ENCODE assay signal across 20 cellular contexts in the genomic region with DNA sequence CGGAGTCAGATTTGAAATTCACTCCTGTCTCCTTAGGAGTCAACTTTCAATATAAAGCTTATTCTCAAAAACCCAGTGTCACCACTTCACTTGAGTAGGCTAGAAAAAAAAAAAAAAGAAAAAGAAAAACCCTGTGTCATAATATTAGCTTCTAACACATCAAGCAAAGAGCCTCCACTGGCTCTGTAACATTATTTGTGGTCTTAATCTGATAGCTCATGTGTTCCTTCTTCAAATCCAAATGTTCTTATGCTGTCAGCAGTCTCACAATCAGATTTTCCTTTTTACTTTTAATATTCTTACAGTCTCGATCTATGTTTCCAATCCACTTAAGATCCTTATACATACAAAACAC. TPM values are rescaled to one million over a fixed set of nuclear protein-coding genes. Genes with fewer than 3 reads are reported as not detected.
DNase-seq lines count a peak whose midpoint lies in the region; ATAC-seq and TF ChIP-seq lines count a peak whose summit lies in the region.
"Had no signal": no experiment of that assay in that cellular context is flagged by ENCODE, and none has a peak within 500 bp of the region (broad histone marks: within the 10 kb centered on the region; RNA-seq: fewer than 3 reads in every experiment).

No MANE protein-coding gene starts in this region.

- H3K36me3 Mint-ChIP-seq in stimulated activated naive CD8-positive, alpha-beta T cell treated with anti-CD3 and anti-CD28 coated beads, Interleukin-15, Interleukin-2, amounts not matched to agents 100 ng/mL and 50 ng/mL, for 24 hours (ENCODE audit: low read depth) = peaks cover 64% of the 10 kb centered on the region
- peaks cover 6% of the 10 kb centered on the region for H3K36me3 Mint-ChIP-seq in T-helper 17 cell (ENCODE audit: low read depth)

- intact Hi-C loops in left lung (cut with DNase I) = no loop called here

- H3K27ac ChIP-seq in left lung = peak overlapping the region; percentile 1 to 21
- H3K27ac ChIP-seq: GM23248, right lobe of liver, SJSA1 had no signal

- no peak for DNase-seq in stimulated activated naive CD8-positive, alpha-beta T cell treated with anti-CD3 and anti-CD28 coated beads, Interleukin-15, Interleukin-2, amounts not matched to agents 100 U/mL and 50 U/mL, for 24 hours
- DNase-seq in T-helper 17 cell (no peak), left lung (no peak), A172 (ENCODE audit: low spot score) (no peak), NCI-H2196 (lab: John Stamatoyannopoulos, UW; ENCODE audit: unreplicated experiment) (no peak), GF-D8 (lab: John Stamatoyannopoulos, UW) (no peak)
- DNase-seq: activated CD4-positive, alpha-beta T cell treated with anti-CD3 and anti-CD28 coated beads for 48 hours; activated effector memory CD4-positive, alpha-beta T cell treated with anti-CD3 and anti-CD28 coated beads, Interleukin-2, amount 50 U/mL, for 16 hours; aorta; DMS153; GM23248; Kasumi-1; NCI-H1694; NCI-H2171 treated with DMSO at 0.1 percent for 48 hours; right lobe of liver; stimulated activated CD4-positive, alpha-beta T cell treated with anti-CD3 and anti-CD28 coated beads, Interleukin-4, amount 100 ng/mL, for 4 hours; stimulated activated naive CD4-positive, alpha-beta T cell treated with Interleukin-2 at 50 U/mL for 16 hours had no signal

- no peaks in the 10 kb centered on the region for H3K9me3 Mint-ChIP-seq in stimulated activated naive CD8-positive, alpha-beta T cell treated with anti-CD3 and anti-CD28 coated beads, Interleukin-15, Interleukin-2, amounts not matched to agents 100 ng/mL and 50 ng/mL, for 24 hours
- H3K9me3 Mint-ChIP-seq: neural crest cell had no signal

- H3K27me3 ChIP-seq in left lung = no peaks in the 10 kb centered on the region
- H3K27me3 ChIP-seq: right lobe of liver, SJSA1 had no signal

- peak overlapping the region; percentile 82 for H3K27ac Mint-ChIP-seq in stimulated activated naive CD8-positive, alpha-beta T cell treated with anti-CD3 and anti-CD28 coated beads, Interleukin-15, Interleukin-2, amounts not matched to agents 100 ng/mL and 50 ng/mL, for 24 hours
- H3K27ac Mint-ChIP-seq in T-helper 17 cell = peak overlapping the region; percentile 3

- no peaks in the 10 kb centered on the region for H3K9me3 ChIP-seq in T-helper 17 cell (ENCODE audit: control insufficient read depth, low read length, poor library complexity, severe bottlenecking)
- H3K9me3 ChIP-seq in left lung = no peaks in the 10 kb centered on the region
- H3K9me3 ChIP-seq: right lobe of liver, SJSA1 had no signal

- no peak for TF ChIP-seq CTCF in left lung (IDR thresholded peaks at IDR 0.05)

- H3K27me3 Mint-ChIP-seq in stimulated activated naive CD8-positive, alpha-beta T cell treated with anti-CD3 and anti-CD28 coated beads, Interleukin-15, Interleukin-2, amounts not matched to agents 100 ng/mL and 50 ng/mL, for 24 hours = no peaks in the 10 kb centered on the region
- H3K27me3 Mint-ChIP-seq in T-helper 17 cell = no peaks in the 10 kb centered on the region

- peaks cover 27% of the 10 kb centered on the region for H3K4me1 Mint-ChIP-seq in stimulated activated naive CD8-positive, alpha-beta T cell treated with anti-CD3 and anti-CD28 coated beads, Interleukin-15, Interleukin-2, amounts not matched to agents 100 ng/mL and 50 ng/mL, for 24 hours (ENCODE audit: low read depth)
- H3K4me1 Mint-ChIP-seq in T-helper 17 cell = peaks cover 14% of the 10 kb centered on the region
- H3K4me1 Mint-ChIP-seq: neural crest cell had no signal

- H3K4me3 ChIP-seq in left lung = no peak overlapping the region
- H3K4me3 ChIP-seq: GM23248, right lobe of liver, SJSA1 had no signal

- ATAC-seq in stimulated activated naive CD8-positive, alpha-beta T cell treated with anti-CD3 and anti-CD28 coated beads, Interleukin-15, Interleukin-2, amounts not matched to agents 100 U/mL and 50 U/mL, for 24 hours = no peak
- ATAC-seq in T-helper 17 cell (no peak), left lung (peak; percentile 48)
- ATAC-seq: right lobe of liver had no signal

- H3K36me3 ChIP-seq in left lung = peaks cover 0 to 65% of the 10 kb centered on the region in 2 donors

- no peaks in the 10 kb centered on the region for H3K4me1 ChIP-seq in left lung
- H3K4me1 ChIP-seq: right lobe of liver, SJSA1 had no signal

- no peak overlapping the region for H3K4me3 Mint-ChIP-seq in stimulated activated naive CD8-positive, alpha-beta T cell treated with anti-CD3 and anti-CD28 coated beads, Interleukin-15, Interleukin-2, amounts not matched to agents 100 ng/mL and 50 ng/mL, for 24 hours
- no peak overlapping the region for H3K4me3 Mint-ChIP-seq in T-helper 17 cell
- H3K4me3 Mint-ChIP-seq: neural crest cell had no signal

RNA-seq across cellular contexts. Expression of gene PSMG1, which starts 26.1 kb away (rescaled TPM):
- total RNA-seq in T-helper 17 cell (10 to 100 TPM; 10.5 to 14.6 TPM), left lung (10 to 100 TPM; 32.4 to 41.3 TPM)
- 162 and 207 TPM in 2 replicates for total RNA-seq in A172 (2014; rRNA removed; shearing (Covaris generic))
